ENCODE assay signal across 8 cellular contexts in the genomic region with DNA sequence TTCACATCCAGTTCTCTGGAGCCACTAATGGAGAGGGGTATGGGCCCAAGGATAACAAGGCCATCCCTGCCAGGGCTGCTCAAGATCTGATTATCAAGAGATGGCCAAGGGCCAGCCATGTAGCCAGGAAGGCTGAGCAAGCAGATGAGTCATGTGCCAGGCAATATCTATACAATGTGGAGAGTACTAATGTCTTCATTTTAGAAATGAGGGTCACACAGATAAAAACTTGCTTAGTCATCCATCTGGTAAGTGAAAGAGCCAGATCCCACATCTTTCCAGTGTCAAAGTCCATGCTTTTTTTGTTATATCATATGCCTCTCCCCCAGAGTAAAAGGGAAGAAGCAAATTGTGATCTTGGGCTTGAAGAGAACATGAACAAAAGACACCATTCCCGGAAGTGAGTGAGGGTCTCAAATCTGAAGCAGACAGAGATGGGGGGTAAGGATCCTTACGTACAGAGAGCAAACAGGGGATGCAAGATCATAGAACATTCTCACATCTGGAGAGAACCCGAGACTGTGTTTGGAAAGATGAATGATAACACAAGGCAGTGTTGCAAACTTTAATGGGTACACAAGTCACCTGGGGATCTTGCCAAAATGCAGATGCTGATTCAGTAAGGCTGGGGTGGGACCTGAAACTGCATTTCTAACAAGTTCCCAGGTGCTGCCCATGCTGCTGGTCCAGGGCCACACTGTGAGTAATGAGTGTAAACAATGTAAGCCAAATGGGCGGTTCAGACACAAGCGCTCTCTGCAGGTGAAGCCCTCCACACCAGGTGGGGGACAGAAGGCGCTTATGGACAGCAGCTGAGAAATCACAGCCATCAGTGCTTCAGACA. TPM values are rescaled to one million over a fixed set of nuclear protein-coding genes. Genes with fewer than 3 reads are reported as not detected.
DNase-seq lines count a peak whose midpoint lies in the region; ATAC-seq and TF ChIP-seq lines count a peak whose summit lies in the region.
"Had no signal": no experiment of that assay in that cellular context is flagged by ENCODE, and none has a peak within 500 bp of the region (broad histone marks: within the 10 kb centered on the region; RNA-seq: fewer than 3 reads in every experiment).

No MANE protein-coding gene starts in this region.

- no peaks in the 10 kb centered on the region for H3K27me3 Mint-ChIP-seq in T-helper 2 cell treated with Interferon-gamma antibody and Interleukin-4, amounts not matched to agents 5 μg/mL and 100 μg/mL, for 36 hours (ENCODE audit: low read depth)

- no peak overlapping the region for H3K4me3 ChIP-seq in SJSA1
- H3K4me3 ChIP-seq in foreskin fibroblast (ENCODE audit: low read depth in 1 of 2, low read length in 2 of 2) = no peak overlapping the region

- no peaks in the 10 kb centered on the region for H3K9me3 ChIP-seq in SJSA1 (replicated peaks)

- TF ChIP-seq CTCF in foreskin fibroblast (IDR thresholded peaks at IDR 0.05; ENCODE audit: low read depth, low read length) = no peak

- H3K27ac Mint-ChIP-seq in T-helper 2 cell treated with Interferon-gamma antibody and Interleukin-4, amounts not matched to agents 5 μg/mL and 100 μg/mL, for 36 hours = no peak overlapping the region

- H3K4me1 ChIP-seq in SJSA1 (replicated peaks) = peaks cover 20% of the 10 kb centered on the region

- H3K36me3 ChIP-seq in SJSA1 = no peaks in the 10 kb centered on the region

- H3K4me3 Mint-ChIP-seq in T-helper 2 cell treated with Interferon-gamma antibody and Interleukin-4, amounts not matched to agents 5 μg/mL and 100 μg/mL, for 36 hours = no peak overlapping the region
- H3K4me3 Mint-ChIP-seq: central memory CD8-positive, alpha-beta T cell had no signal

- H3K4me1 Mint-ChIP-seq in T-helper 2 cell treated with Interferon-gamma antibody and Interleukin-4, amounts not matched to agents 5 μg/mL and 100 μg/mL, for 36 hours (ENCODE audit: low read depth) = no peaks in the 10 kb centered on the region
- H3K4me1 Mint-ChIP-seq: central memory CD8-positive, alpha-beta T cell had no signal

- ATAC-seq in HG03108 (IDR thresholded peaks at IDR 0.05; ENCODE audit: unreplicated experiment) = no peak

- H3K36me3 Mint-ChIP-seq in T-helper 2 cell treated with Interferon-gamma antibody and Interleukin-4, amounts not matched to agents 5 μg/mL and 100 μg/mL, for 36 hours (ENCODE audit: low read depth) = no peaks in the 10 kb centered on the region

- H3K27me3 ChIP-seq in SJSA1 (replicated peaks) = no peaks in the 10 kb centered on the region

- H3K27ac ChIP-seq in SJSA1 = peak overlapping the region; percentile 48

- peak; percentile 15 for DNase-seq in HS-27A (ENCODE audit: low read depth)
- peak; percentile 65 to 78 for DNase-seq in SJSA1 (ENCODE audit: low read depth in 1 of 2, low spot score in 2 of 2)
- peak; percentile 92 to 96 for DNase-seq in foreskin fibroblast
- DNase-seq in stromal cell of bone marrow (ENCODE audit: low read depth) = peak; percentile 78
- no peak for DNase-seq in SK-N-DZ (ENCODE audit: low spot score)
- no peak for DNase-seq in T-helper 2 cell treated with Interferon-gamma antibody and Interleukin-4, amounts not matched to agents 5 μg/mL and 100 μg/mL, for 36 hours (ENCODE audit: low spot score)

- H3K9me3 Mint-ChIP-seq in T-helper 2 cell treated with Interferon-gamma antibody and Interleukin-4, amounts not matched to agents 5 μg/mL and 100 μg/mL, for 36 hours = no peaks in the 10 kb centered on the region
- H3K9me3 Mint-ChIP-seq: central memory CD8-positive, alpha-beta T cell had no signal

RNA-seq across cellular contexts. Expression of a gene that starts 20.0 kb away (rescaled TPM):
- not detected in 2 replicates for total RNA-seq in SJSA1 (2014; rRNA removed; shearing (Covaris generic))
- polyA plus RNA-seq in SK-N-DZ (2014; cell fraction: cytosol; rRNA removed) = not detected in 2 replicates
- polyA plus RNA-seq in SK-N-DZ (2014; cell fraction: nucleus; rRNA removed) = not detected in 2 replicates

Comparison
In these comparisons a context has a peak if more than half of its experiments do, and no peak if none do; other contexts are left out.
1. DNase-seq: peak in HS-27A (single experiment), SJSA1 (2 of 2), foreskin fibroblast (2 of 2) and stromal cell of bone marrow (single experiment); none in SK-N-DZ (single experiment) and T-helper 2 cell treated with Interferon-gamma antibody and Interleukin-4, amounts not matched to agents 5 μg/mL and 100 μg/mL, for 36 hours (single experiment).